In the genomic region with DNA sequence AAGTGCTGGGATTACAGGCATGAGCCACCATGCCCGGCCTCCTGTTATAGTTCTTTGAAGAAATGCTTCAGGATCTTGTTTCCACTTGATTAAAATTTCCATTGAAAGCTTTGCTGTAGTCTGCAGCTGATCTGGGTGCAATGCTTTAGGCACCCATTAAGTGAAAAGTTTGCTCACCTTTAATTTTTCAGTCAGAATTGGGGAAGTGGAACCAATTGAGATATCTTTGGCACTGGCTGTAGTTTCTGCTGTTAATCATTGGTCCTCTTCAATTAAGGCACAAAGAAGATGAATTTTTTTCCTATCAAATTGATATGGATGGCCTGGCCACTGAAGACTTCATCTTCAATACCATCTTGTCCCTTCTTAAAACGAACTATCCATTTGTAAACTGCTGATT, we compare ENCODE assay signal across 16 cellular contexts.
"Had no signal": no experiment of that assay in that cellular context is flagged by ENCODE, and none has a peak within 500 bp of the region (broad histone marks: within the 10 kb centered on the region; RNA-seq: fewer than 3 reads in every experiment).

No MANE protein-coding gene starts in this region.

- H3K4me1 Mint-ChIP-seq: stimulated activated effector memory CD8-positive, alpha-beta T cell treated with anti-CD3 and anti-CD28 coated beads, Interleukin-12 subunit alpha, Interleukin-12 subunit beta, amount 100 ng/mL, for 72 hours had no signal

- ATAC-seq: left lung; naive thymus-derived CD8-positive, alpha-beta T cell; stimulated activated effector memory CD8-positive, alpha-beta T cell treated with anti-CD3 and anti-CD28 coated beads, Interleukin-12 subunit alpha, Interleukin-12 subunit beta, amount 100 ng/mL, for 72 hours had no signal

- H3K36me3 ChIP-seq: brain microvascular endothelial cell, esophagus squamous epithelium, left lung had no signal

- H3K27me3 Mint-ChIP-seq: activated CD4-positive, alpha-beta T cell treated with anti-CD3 and anti-CD28 coated beads, Interleukin-2, amount 10 ng/mL, durations not matched to agents 7 days and 5 days; activated naive CD8-positive, alpha-beta T cell treated with anti-CD3 and anti-CD28 coated beads for 36 hours; naive thymus-derived CD8-positive, alpha-beta T cell had no signal

- H3K36me3 Mint-ChIP-seq: stimulated activated effector memory CD8-positive, alpha-beta T cell treated with anti-CD3 and anti-CD28 coated beads, Interleukin-12 subunit alpha, Interleukin-12 subunit beta, amount 100 ng/mL, for 72 hours had no signal

- H3K9me3 Mint-ChIP-seq: activated CD4-positive, alpha-beta T cell treated with anti-CD3 and anti-CD28 coated beads, Interleukin-2, amount 10 ng/mL, durations not matched to agents 7 days and 5 days; activated naive CD8-positive, alpha-beta T cell treated with anti-CD3 and anti-CD28 coated beads for 36 hours; stimulated activated effector memory CD8-positive, alpha-beta T cell treated with anti-CD3 and anti-CD28 coated beads, Interleukin-12 subunit alpha, Interleukin-12 subunit beta, amount 100 ng/mL, for 72 hours had no signal

- H3K4me3 ChIP-seq: esophagus squamous epithelium, left lung had no signal

- H3K27me3 ChIP-seq: brain microvascular endothelial cell, esophagus squamous epithelium, left lung had no signal

- DNase-seq: activated CD4-positive, alpha-beta T cell treated with anti-CD3 and anti-CD28 coated beads, Interleukin-2, amount 10 ng/mL, durations not matched to agents 7 days and 5 days; activated CD4-positive, CD25-positive, alpha-beta regulatory T cell; activated CD8-positive, alpha-beta memory T cell treated with anti-CD3 and anti-CD28 coated beads, Interleukin-2, amount 50 U/mL, for 48 hours; activated naive CD8-positive, alpha-beta T cell treated with anti-CD3 and anti-CD28 coated beads for 36 hours; anterior cingulate cortex; brain microvascular endothelial cell; cortex of kidney; effector CD4-positive, alpha-beta T cell; esophagus squamous epithelium; hippocampal formation; kidney; left lung; mammary epithelial cell; naive thymus-derived CD8-positive, alpha-beta T cell had no signal

- H3K9me3 ChIP-seq: esophagus squamous epithelium, left lung had no signal

- H3K4me1 ChIP-seq: parathyroid adenoma had no signal

- H3K4me3 Mint-ChIP-seq: activated CD4-positive, alpha-beta T cell treated with anti-CD3 and anti-CD28 coated beads, Interleukin-2, amount 10 ng/mL, durations not matched to agents 7 days and 5 days; activated naive CD8-positive, alpha-beta T cell treated with anti-CD3 and anti-CD28 coated beads for 36 hours; naive thymus-derived CD8-positive, alpha-beta T cell; stimulated activated effector memory CD8-positive, alpha-beta T cell treated with anti-CD3 and anti-CD28 coated beads, Interleukin-12 subunit alpha, Interleukin-12 subunit beta, amount 100 ng/mL, for 72 hours had no signal

- H3K27ac Mint-ChIP-seq: activated CD4-positive, alpha-beta T cell treated with anti-CD3 and anti-CD28 coated beads, Interleukin-2, amount 10 ng/mL, durations not matched to agents 7 days and 5 days; activated naive CD8-positive, alpha-beta T cell treated with anti-CD3 and anti-CD28 coated beads for 36 hours; naive thymus-derived CD8-positive, alpha-beta T cell; stimulated activated effector memory CD8-positive, alpha-beta T cell treated with anti-CD3 and anti-CD28 coated beads, Interleukin-12 subunit alpha, Interleukin-12 subunit beta, amount 100 ng/mL, for 72 hours had no signal

- H2AFZ ChIP-seq: parathyroid adenoma had no signal

- H3K27ac ChIP-seq: brain microvascular endothelial cell, esophagus squamous epithelium, left lung, parathyroid adenoma had no signal

- H3K9ac ChIP-seq: parathyroid adenoma had no signal
